Comparison of ENCODE assay signal across 10 cellular contexts in the genomic region with DNA sequence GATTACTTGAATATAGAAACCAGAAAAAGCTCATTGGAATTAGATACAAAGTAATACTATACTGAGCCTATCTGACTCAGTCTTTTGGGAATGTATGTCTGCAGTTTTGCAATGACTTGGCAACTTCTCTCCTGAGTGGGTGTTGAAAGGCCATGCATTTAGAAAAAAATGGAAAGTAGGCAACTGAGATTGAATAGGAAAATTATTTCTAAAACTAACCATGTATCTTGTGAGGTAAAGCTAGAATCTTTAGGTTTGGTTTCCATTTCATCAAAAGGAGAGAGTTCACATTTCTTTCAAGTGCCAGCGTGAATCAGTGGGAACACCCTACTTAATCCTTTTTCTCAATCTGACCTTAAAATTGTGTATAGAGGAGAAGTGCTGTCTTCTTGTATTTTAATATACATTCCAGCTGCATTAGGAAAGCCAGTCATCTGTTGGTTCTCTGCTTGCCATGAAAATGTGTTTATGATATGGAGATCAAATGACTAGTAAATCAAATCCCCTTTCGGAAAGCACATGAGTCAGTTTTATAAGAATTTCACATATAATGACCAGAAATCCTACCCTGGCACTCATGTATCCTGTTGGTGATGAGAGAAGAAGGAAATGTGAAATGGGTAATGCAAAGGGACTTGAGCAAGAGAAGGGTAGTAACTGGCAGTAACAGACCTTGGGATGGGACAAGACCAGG. TPM values are rescaled to one million over a fixed set of nuclear protein-coding genes. Genes with fewer than 3 reads are reported as not detected.
A peak's percentile ranks its signal among the peaks of the same experiment; 100 is the strongest.
DNase-seq lines count a peak whose midpoint lies in the region; ATAC-seq, FAIRE-seq and TF ChIP-seq lines count a peak whose summit lies in the region.
"Had no signal": no experiment of that assay in that cellular context is flagged by ENCODE, and none has a peak within 500 bp of the region (broad histone marks: within the 10 kb centered on the region; RNA-seq: fewer than 3 reads in every experiment).

No MANE protein-coding gene starts in this region.

- intact Hi-C loops in activated CD8-positive, alpha-beta T cell treated with anti-CD3 and anti-CD28 coated beads for 36 hours (cut with micrococcal nuclease), result no loop called here
- intact Hi-C loops in left ventricle myocardium inferior (cut with micrococcal nuclease) (no loop called here), stomach (cut with DNase I; ENCODE audit: low total_unique reads) (no loop called here), kidney (cut with DNase I) (no loop called here)

- peaks cover 95% of the 10 kb centered on the region for H3K36me3 ChIP-seq in left ventricle myocardium inferior
- H3K36me3 ChIP-seq in stomach, result peaks cover 54 to 99% (median 98%) of the 10 kb centered on the region in 4 donors
- peaks cover 33 to 51% of the 10 kb centered on the region in 2 donors for H3K36me3 ChIP-seq in kidney (ENCODE audit: control insufficient read depth in 1 of 2, insufficient read depth in 2 of 2, low read length in 2 of 2)

- H3K4me1 ChIP-seq in left ventricle myocardium inferior (peaks cover 36% of the 10 kb centered on the region), stomach (peaks cover 0 to 14% (median 7%) of the 10 kb centered on the region in 4 donors), kidney (ENCODE audit: control insufficient read depth in 1 of 2, insufficient read depth in 1 of 2, low read depth in 1 of 2, low read length in 2 of 2) (no peaks in the 10 kb centered on the region)
- H3K4me1 ChIP-seq: BLaER1 had no signal

- ATAC-seq in activated CD8-positive, alpha-beta T cell treated with anti-CD3 and anti-CD28 coated beads for 36 hours, result no peak
- no peak for ATAC-seq in activated CD8-positive, alpha-beta T cell treated with anti-CD3 and anti-CD28 coated beads, Interleukin-2, amount 10 ng/mL, durations not matched to agents 7 days and 5 days
- ATAC-seq in activated naive CD8-positive, alpha-beta T cell treated with anti-CD3 and anti-CD28 coated beads, Interleukin-2, amount 50 U/mL, for 24 hours, result peak; percentile 73
- ATAC-seq: effector memory CD8-positive, alpha-beta T cell had no signal

- no peak for DNase-seq in activated CD8-positive, alpha-beta T cell treated with anti-CD3 and anti-CD28 coated beads for 36 hours
- no peak for DNase-seq in activated CD8-positive, alpha-beta T cell treated with anti-CD3 and anti-CD28 coated beads, Interleukin-2, amount 10 ng/mL, durations not matched to agents 7 days and 5 days
- no peak for DNase-seq in activated naive CD8-positive, alpha-beta T cell treated with anti-CD3 and anti-CD28 coated beads, Interleukin-2, amount 50 U/mL, for 24 hours
- DNase-seq in left ventricle myocardium inferior, result no peak
- no peak for DNase-seq in stomach
- no peak for DNase-seq in activated CD4-positive, alpha-beta T cell treated with anti-CD3 and anti-CD28 coated beads for 4 hours
- no peak for DNase-seq in kidney
- no peak for DNase-seq in islet precursor cell
- DNase-seq: effector memory CD8-positive, alpha-beta T cell had no signal

- no peaks in the 10 kb centered on the region for H3K9me3 Mint-ChIP-seq in activated CD8-positive, alpha-beta T cell treated with anti-CD3 and anti-CD28 coated beads for 36 hours
- H3K9me3 Mint-ChIP-seq in activated CD8-positive, alpha-beta T cell treated with anti-CD3 and anti-CD28 coated beads, Interleukin-2, amount 10 ng/mL, durations not matched to agents 7 days and 5 days (ENCODE audit: insufficient read depth), result no peaks in the 10 kb centered on the region
- no peaks in the 10 kb centered on the region for H3K9me3 Mint-ChIP-seq in activated naive CD8-positive, alpha-beta T cell treated with anti-CD3 and anti-CD28 coated beads, Interleukin-2, amount 50 U/mL, for 24 hours
- H3K9me3 Mint-ChIP-seq: effector memory CD8-positive, alpha-beta T cell had no signal

- 72 to 91% (median 77%) methylated on average over 2 of the region's 2 CpGs for WGBS in stomach, 5 donors

- no peak for TF ChIP-seq EP300 in stomach (IDR thresholded peaks at IDR 0.05)

- H3K9ac ChIP-seq in kidney (ENCODE audit: low read length in 2 of 2), result no peak overlapping the region
- H3K9ac ChIP-seq: BLaER1 had no signal

- H3K27ac ChIP-seq in left ventricle myocardium inferior (replicated peaks) (peak overlapping the region; percentile 52), stomach (peak overlapping the region in 4 of 5 donors; percentile 8 to 77 (median 45)), kidney (ENCODE audit: low read depth in 2 of 2, low read length in 2 of 2) (no peak overlapping the region)
- H3K27ac ChIP-seq: BLaER1 had no signal

- no peak overlapping the region for H3K4me3 Mint-ChIP-seq in activated CD8-positive, alpha-beta T cell treated with anti-CD3 and anti-CD28 coated beads for 36 hours
- no peak overlapping the region for H3K4me3 Mint-ChIP-seq in activated CD8-positive, alpha-beta T cell treated with anti-CD3 and anti-CD28 coated beads, Interleukin-2, amount 10 ng/mL, durations not matched to agents 7 days and 5 days
- peak overlapping the region; percentile 24 for H3K4me3 Mint-ChIP-seq in activated naive CD8-positive, alpha-beta T cell treated with anti-CD3 and anti-CD28 coated beads, Interleukin-2, amount 50 U/mL, for 24 hours
- H3K4me3 Mint-ChIP-seq: effector memory CD8-positive, alpha-beta T cell had no signal

- POLR2A ChIA-PET in activated CD8-positive, alpha-beta T cell treated with anti-CD3 and anti-CD28 coated beads for 36 hours (lab: Charles Lee), result interaction anchor here (0.7 to 0.8 kb wide), 2 partner anchors 23 to 31 kb away, joined by 3 read pairs; partner anchors contain the start of gene NFX1
- POLR2A ChIA-PET in activated CD8-positive, alpha-beta T cell treated with anti-CD3 and anti-CD28 coated beads, Interleukin-2, amount 10 ng/mL, durations not matched to agents 7 days and 5 days (lab: Charles Lee), result interaction anchor here (1.0 to 1.1 kb wide), 2 partner anchors 11 to 30 kb away, joined by 3 read pairs; partner anchors contain the start of gene NFX1

- FAIRE-seq in kidney (lab: Jason Lieb, UNC), result no peak

- H3K4me1 Mint-ChIP-seq in activated CD8-positive, alpha-beta T cell treated with anti-CD3 and anti-CD28 coated beads for 36 hours (ENCODE audit: low read depth), result peaks cover 12% of the 10 kb centered on the region
- no peaks in the 10 kb centered on the region for H3K4me1 Mint-ChIP-seq in activated CD8-positive, alpha-beta T cell treated with anti-CD3 and anti-CD28 coated beads, Interleukin-2, amount 10 ng/mL, durations not matched to agents 7 days and 5 days (ENCODE audit: low read depth)
- peaks cover 11% of the 10 kb centered on the region for H3K4me1 Mint-ChIP-seq in activated naive CD8-positive, alpha-beta T cell treated with anti-CD3 and anti-CD28 coated beads, Interleukin-2, amount 50 U/mL, for 24 hours

- H3K9me3 ChIP-seq in left ventricle myocardium inferior (replicated peaks) (no peaks in the 10 kb centered on the region), stomach (no peaks in the 10 kb centered on the region), kidney (ENCODE audit: control insufficient read depth in 1 of 2, low read length in 2 of 2) (no peaks in the 10 kb centered on the region)
- H3K9me3 ChIP-seq: BLaER1 had no signal

- H3K4me3 ChIP-seq in left ventricle myocardium inferior (no peak overlapping the region), stomach (no peak overlapping the region), kidney (ENCODE audit: low read length in 2 of 2) (no peak overlapping the region)
- H3K4me3 ChIP-seq: BLaER1 had no signal

- CTCF ChIA-PET in activated CD8-positive, alpha-beta T cell treated with anti-CD3 and anti-CD28 coated beads for 36 hours (lab: Charles Lee), result interaction anchor here (0.8 to 3.7 kb wide), 4 partner anchors 12 to 55 kb away, joined by 3 to 13 read pairs (median 4); no protein-coding TSS in a partner anchor
- CTCF ChIA-PET in activated CD8-positive, alpha-beta T cell treated with anti-CD3 and anti-CD28 coated beads, Interleukin-2, amount 10 ng/mL, durations not matched to agents 7 days and 5 days (lab: Charles Lee), result interaction anchor here (0.7 to 1.8 kb wide), 2 partner anchors 146 to 253 kb away, joined by 3 to 5 read pairs; no protein-coding TSS in a partner anchor

- peaks cover 55% of the 10 kb centered on the region for H3K36me3 Mint-ChIP-seq in activated CD8-positive, alpha-beta T cell treated with anti-CD3 and anti-CD28 coated beads for 36 hours (ENCODE audit: low read depth)
- peaks cover 58% of the 10 kb centered on the region for H3K36me3 Mint-ChIP-seq in activated CD8-positive, alpha-beta T cell treated with anti-CD3 and anti-CD28 coated beads, Interleukin-2, amount 10 ng/mL, durations not matched to agents 7 days and 5 days (ENCODE audit: low read depth)
- H3K36me3 Mint-ChIP-seq in activated naive CD8-positive, alpha-beta T cell treated with anti-CD3 and anti-CD28 coated beads, Interleukin-2, amount 50 U/mL, for 24 hours (ENCODE audit: low read depth), result peaks cover 63% of the 10 kb centered on the region

- no peaks in the 10 kb centered on the region for H3K27me3 ChIP-seq in left ventricle myocardium inferior (ENCODE audit: low read depth)
- no peaks in the 10 kb centered on the region for H3K27me3 ChIP-seq in stomach
- H3K27me3 ChIP-seq: BLaER1 had no signal

- TF ChIP-seq POLR2A in stomach (IDR thresholded peaks at IDR 0.05), result no peak

- TF ChIP-seq CTCF in activated CD8-positive, alpha-beta T cell treated with anti-CD3 and anti-CD28 coated beads for 36 hours (IDR thresholded peaks at IDR 0.05), result no peak
- TF ChIP-seq CTCF in left ventricle myocardium inferior (IDR thresholded peaks at IDR 0.05; ENCODE audit: borderline replicate concordance), result no peak
- TF ChIP-seq CTCF in stomach (IDR thresholded peaks at IDR 0.05), result no peak
- TF ChIP-seq CTCF in kidney (IDR thresholded peaks at IDR 0.05; ENCODE audit: borderline replicate concordance, extremely low read depth, insufficient read depth), result no peak

- no peaks in the 10 kb centered on the region for H3K27me3 Mint-ChIP-seq in activated CD8-positive, alpha-beta T cell treated with anti-CD3 and anti-CD28 coated beads for 36 hours
- no peaks in the 10 kb centered on the region for H3K27me3 Mint-ChIP-seq in activated CD8-positive, alpha-beta T cell treated with anti-CD3 and anti-CD28 coated beads, Interleukin-2, amount 10 ng/mL, durations not matched to agents 7 days and 5 days (ENCODE audit: low read depth)
- H3K27me3 Mint-ChIP-seq in activated naive CD8-positive, alpha-beta T cell treated with anti-CD3 and anti-CD28 coated beads, Interleukin-2, amount 50 U/mL, for 24 hours, result no peaks in the 10 kb centered on the region
- H3K27me3 Mint-ChIP-seq: effector memory CD8-positive, alpha-beta T cell had no signal

- H3K27ac Mint-ChIP-seq in activated CD8-positive, alpha-beta T cell treated with anti-CD3 and anti-CD28 coated beads for 36 hours, result peak overlapping the region; percentile 77
- no peak overlapping the region for H3K27ac Mint-ChIP-seq in activated CD8-positive, alpha-beta T cell treated with anti-CD3 and anti-CD28 coated beads, Interleukin-2, amount 10 ng/mL, durations not matched to agents 7 days and 5 days
- peak overlapping the region; percentile 81 for H3K27ac Mint-ChIP-seq in activated naive CD8-positive, alpha-beta T cell treated with anti-CD3 and anti-CD28 coated beads, Interleukin-2, amount 50 U/mL, for 24 hours

RNA-seq across cellular contexts. Expression of gene NFX1, which starts 30.4 kb away (rescaled TPM):
- total RNA-seq in activated CD8-positive, alpha-beta T cell treated with anti-CD3 and anti-CD28 coated beads for 36 hours, result 10 to 100 TPM; 37.4 to 38.9 TPM
- 10 to 100 TPM; 38.8 to 39.8 TPM for total RNA-seq in activated CD8-positive, alpha-beta T cell treated with anti-CD3 and anti-CD28 coated beads, Interleukin-2, amount 10 ng/mL, durations not matched to agents 7 days and 5 days
- total RNA-seq in left ventricle myocardium inferior (31.4 TPM), stomach (10 to 100 TPM; 20.3 to 46.9 (median 36.4) TPM), kidney (46.3 TPM)
- polyA plus RNA-seq in stomach (10 to 100 TPM; 11.3 to 19.9 (median 13.3) TPM), kidney (ENCODE audit: insufficient read depth, low read depth, low replicate concordance) (12.2 TPM)

RNA-seq across cellular contexts. Expression of gene CHMP5, which starts 55.9 kb away (rescaled TPM):
- 10 to 100 TPM; 64.6 to 74.2 TPM for total RNA-seq in activated CD8-positive, alpha-beta T cell treated with anti-CD3 and anti-CD28 coated beads for 36 hours
- total RNA-seq in activated CD8-positive, alpha-beta T cell treated with anti-CD3 and anti-CD28 coated beads, Interleukin-2, amount 10 ng/mL, durations not matched to agents 7 days and 5 days, result 10 to 100 TPM; 83.0 to 85.5 TPM
- total RNA-seq in left ventricle myocardium inferior (56.9 TPM), stomach (100 to 1,000 TPM in 1 of 5 donors, 10 to 100 TPM in 3, 1 to 10 TPM in 1; 9.8 to 129 (median 23.5) TPM), kidney (65.2 TPM)
- polyA plus RNA-seq in stomach (100 to 1,000 TPM in 1 of 3 donors, 10 to 100 TPM in 2; 50.7 to 164 (median 77.9) TPM), kidney (ENCODE audit: insufficient read depth, low read depth, low replicate concordance) (100 TPM)

RNA-seq across cellular contexts. Expression of gene BAG1, which starts 56.2 kb away (rescaled TPM):
- 10 to 100 TPM; 55.6 to 61.6 TPM for total RNA-seq in activated CD8-positive, alpha-beta T cell treated with anti-CD3 and anti-CD28 coated beads for 36 hours
- 10 to 100 TPM; 95.5 to 96.3 TPM for total RNA-seq in activated CD8-positive, alpha-beta T cell treated with anti-CD3 and anti-CD28 coated beads, Interleukin-2, amount 10 ng/mL, durations not matched to agents 7 days and 5 days
- total RNA-seq in left ventricle myocardium inferior, result 138 TPM
- total RNA-seq in stomach, result 100 to 1,000 TPM in 3 of 5 donors, 10 to 100 TPM in 1, 1 to 10 TPM in 1; 2.3 to 461 (median 138) TPM
- polyA plus RNA-seq in stomach, result 100 to 1,000 TPM; 112 to 229 (median 125) TPM
- total RNA-seq in kidney, result 134 TPM
- polyA plus RNA-seq in kidney (ENCODE audit: insufficient read depth, low read depth, low replicate concordance), result 268 TPM

Comparison
In these comparisons a context has a peak if more than half of its experiments do, and no peak if none do; other contexts are left out.
1. H3K27ac ChIP-seq: peak in left ventricle myocardium inferior (single experiment) and stomach (4 of 5); none in kidney (0 of 2).